Comparison of ENCODE assay signal across 25 cellular contexts in genomic region chr15:78854973-78855372, GRCh38. TPM values are rescaled to one million over a fixed set of nuclear protein-coding genes. Genes with fewer than 3 reads are reported as not detected.
DNase-seq lines count a peak whose midpoint lies in the region; ATAC-seq, FAIRE-seq and TF ChIP-seq lines count a peak whose summit lies in the region.
"Had no signal": no experiment of that assay in that cellular context is flagged by ENCODE, and none has a peak within 500 bp of the region (broad histone marks: within the 10 kb centered on the region; RNA-seq: fewer than 3 reads in every experiment).

No MANE protein-coding gene starts in this region.

- H4K8ac ChIP-seq in IMR-90 (ENCODE audit: low read depth in 2 of 2, low read length in 2 of 2), result peak overlapping the region; percentile 27 to 74; a peak in 3 of 4 replicates

- H3K9me1 ChIP-seq in IMR-90 (ENCODE audit: insufficient read depth, low read length), result peaks cover 13% of the 10 kb centered on the region

- peaks cover 2% of the 10 kb centered on the region for H3K27me3 Mint-ChIP-seq in activated CD4-positive, alpha-beta T cell treated with anti-CD3 and anti-CD28 coated beads, Interleukin-2, amount 10 ng/mL, durations not matched to agents 24 days and 14 days
- no peaks in the 10 kb centered on the region for H3K27me3 Mint-ChIP-seq in chondrocyte (ENCODE audit: low read depth)

- H3K4ac ChIP-seq in IMR-90 (ENCODE audit: low read depth, low read length), result peak overlapping the region; percentile 87

- no peak for TF ChIP-seq RAD21 in IMR-90 (IDR thresholded peaks at IDR 0.05; ENCODE audit: low read length)

- no peak overlapping the region for H3K9ac ChIP-seq in IMR-90 (ENCODE audit: low read depth, low read length)
- H3K9ac ChIP-seq: BLaER1 treated with 17β-estradiol and CSF1 and Interleukin-3, amounts not matched to agents 10 nM and 100 nM had no signal

- H3K27me3 ChIP-seq in IMR-90 (ENCODE audit: control insufficient read depth, insufficient read depth, low read length) (no peaks in the 10 kb centered on the region; the same call in 1 of the 2 replicates), thoracic aorta (replicated peaks; ENCODE audit: insufficient read depth) (no peaks in the 10 kb centered on the region)
- H3K27me3 ChIP-seq: BLaER1 treated with 17β-estradiol and CSF1 and Interleukin-3, amounts not matched to agents 10 nM and 100 nM; SJCRH30 had no signal

- CTCF ChIA-PET in IMR-90 (lab: Yijun Ruan, JAX), result interaction anchor here (1.1 kb wide), 1 partner anchor 34 kb away, joined by 5 read pairs; no protein-coding TSS in a partner anchor

- peak overlapping the region; percentile 34 for H4K5ac ChIP-seq in IMR-90 (ENCODE audit: low read depth, low read length)

- H3K9me3 ChIP-seq in IMR-90 (ENCODE audit: control insufficient read depth, insufficient read depth, low read length), result no peaks in the 10 kb centered on the region
- H3K9me3 ChIP-seq in thoracic aorta, result no peaks in the 10 kb centered on the region
- H3K9me3 ChIP-seq: SJCRH30 had no signal

- peak overlapping the region; percentile 61 for H4K91ac ChIP-seq in IMR-90 (ENCODE audit: insufficient read depth, low read depth, low read length)

- no CpG with 5 or more reads among the region's 2 CpGs for WGBS in IMR-90 (ENCODE audit: extremely low coverage in 2 of 2, insufficient read length in 1 of 2), 2 experiments

- POLR2A ChIA-PET in IMR-90 (lab: Charles Lee; ENCODE audit: unreplicated experiment), result no interaction called here

- 0 out of 2 replicates have a peak overlapping the region, but pooled peaks have one; percentile 33 for H3K23ac ChIP-seq in IMR-90 (ENCODE audit: low read depth, low read length)

- no peaks in the 10 kb centered on the region for H3K36me3 ChIP-seq in IMR-90 (ENCODE audit: control insufficient read depth, insufficient read depth, low read length)
- no peaks in the 10 kb centered on the region for H3K36me3 ChIP-seq in thoracic aorta
- H3K36me3 ChIP-seq: BLaER1 treated with 17β-estradiol and CSF1 and Interleukin-3, amounts not matched to agents 10 nM and 100 nM; HAP-1; SJCRH30 had no signal

- H3K9me3 Mint-ChIP-seq in activated CD4-positive, alpha-beta T cell treated with anti-CD3 and anti-CD28 coated beads, Interleukin-2, amount 10 ng/mL, durations not matched to agents 24 days and 14 days, result no peaks in the 10 kb centered on the region
- peaks cover 3% of the 10 kb centered on the region for H3K9me3 Mint-ChIP-seq in chondrocyte (ENCODE audit: low read depth)
- H3K9me3 Mint-ChIP-seq: CD4-positive, alpha-beta memory T cell had no signal

- intact Hi-C loops in activated CD4-positive, alpha-beta T cell treated with anti-CD3 and anti-CD28 coated beads, Interleukin-2, amount 10 ng/mL, durations not matched to agents 24 days and 14 days (cut with micrococcal nuclease), result no loop called here
- intact Hi-C loops in IMR-90 (cut with micrococcal nuclease), result no loop called here

- peak overlapping the region; percentile 84 for H3K18ac ChIP-seq in IMR-90 (ENCODE audit: low read depth, low read length)

- peak overlapping the region; percentile 25 for H3K27ac Mint-ChIP-seq in activated CD4-positive, alpha-beta T cell treated with anti-CD3 and anti-CD28 coated beads, Interleukin-2, amount 10 ng/mL, durations not matched to agents 24 days and 14 days
- H3K27ac Mint-ChIP-seq in chondrocyte (ENCODE audit: unreplicated experiment), result peak overlapping the region; percentile 95
- H3K27ac Mint-ChIP-seq: CD4-positive, alpha-beta memory T cell had no signal

- H2BK5ac ChIP-seq in IMR-90 (ENCODE audit: low read depth, low read length, poor library complexity, severe bottlenecking), result peak overlapping the region; percentile 46

- H3K14ac ChIP-seq in IMR-90 (replicated peaks; ENCODE audit: low read depth, low read length), result peak overlapping the region; percentile 82

- no peak overlapping the region for H3K4me3 Mint-ChIP-seq in activated CD4-positive, alpha-beta T cell treated with anti-CD3 and anti-CD28 coated beads, Interleukin-2, amount 10 ng/mL, durations not matched to agents 24 days and 14 days
- H3K4me3 Mint-ChIP-seq in chondrocyte (ENCODE audit: unreplicated experiment), result no peak overlapping the region
- H3K4me3 Mint-ChIP-seq: CD4-positive, alpha-beta memory T cell had no signal

- no peak overlapping the region for H3K56ac ChIP-seq in IMR-90 (ENCODE audit: extremely low read depth, insufficient read depth, low read length)

- no peaks in the 10 kb centered on the region for H3K36me3 Mint-ChIP-seq in activated CD4-positive, alpha-beta T cell treated with anti-CD3 and anti-CD28 coated beads, Interleukin-2, amount 10 ng/mL, durations not matched to agents 24 days and 14 days (ENCODE audit: low read depth)
- peaks cover 5% of the 10 kb centered on the region for H3K36me3 Mint-ChIP-seq in chondrocyte (ENCODE audit: low read depth)
- H3K36me3 Mint-ChIP-seq: CD4-positive, alpha-beta memory T cell had no signal

- TF ChIP-seq POLR2A in IMR-90 (IDR thresholded peaks at IDR 0.05; ENCODE audit: low read depth, low read length), result no peak

- peak overlapping the region; percentile 72 for H2BK120ac ChIP-seq in IMR-90 (ENCODE audit: low read depth, low read length)

- no peak overlapping the region for H3K4me2 ChIP-seq in IMR-90 (ENCODE audit: low read depth, low read length)
- H3K4me2 ChIP-seq: BLaER1 treated with 17β-estradiol and CSF1 and Interleukin-3, amounts not matched to agents 10 nM and 100 nM had no signal

- no peak for DNase-seq in activated CD4-positive, alpha-beta T cell treated with anti-CD3 and anti-CD28 coated beads, Interleukin-2, amount 10 ng/mL, durations not matched to agents 24 days and 14 days
- no peak for DNase-seq in activated CD4-positive, alpha-beta T cell treated with anti-CD3 and anti-CD28 coated beads for 1 hour
- DNase-seq in IMR-90 (no peak), chondrocyte (ENCODE audit: low spot score) (no peak), thoracic aorta (ENCODE audit: low spot score) (no peak), KG1 (lab: John Stamatoyannopoulos, UW) (no peak), D721Med (ENCODE audit: insufficient read length, low spot score) (no peak)
- DNase-seq: AML-193; CD4-positive, alpha-beta memory T cell; COR-L47; GDM1; GOT3; Kasumi-1; NCI-H1092 treated with DMSO at 0.1 percent for 48 hours; NCI-H1436; NCI-H187 treated with DMSO at 0.1 percent for 48 hours; NCI-H446 treated with DMSO at 0.1 percent for 48 hours; NCI-H82; NK-92 treated with Interleukin-12 subunit alpha and Interleukin-12 subunit beta, amount 100 ng/mL, for 24 hours; PC-3; SJCRH30 had no signal

- no peak for FAIRE-seq in D721Med (lab: Jason Lieb, UNC)
- FAIRE-seq: GM12878 had no signal

- no peaks in the 10 kb centered on the region for H4K20me1 ChIP-seq in IMR-90 (ENCODE audit: insufficient read depth, low read length)
- H4K20me1 ChIP-seq: BLaER1 treated with 17β-estradiol and CSF1 and Interleukin-3, amounts not matched to agents 10 nM and 100 nM had no signal

- peaks cover 4% of the 10 kb centered on the region for H3K4me1 Mint-ChIP-seq in activated CD4-positive, alpha-beta T cell treated with anti-CD3 and anti-CD28 coated beads, Interleukin-2, amount 10 ng/mL, durations not matched to agents 24 days and 14 days
- peaks cover 25% of the 10 kb centered on the region for H3K4me1 Mint-ChIP-seq in chondrocyte (ENCODE audit: low read depth)

- peak overlapping the region; percentile 70 for H2BK20ac ChIP-seq in IMR-90 (ENCODE audit: low read depth, low read length)

- H2AK9ac ChIP-seq in IMR-90 (replicated peaks; ENCODE audit: low read depth, low read length, poor library complexity), result peak overlapping the region; percentile 31

- H3K4me3 ChIP-seq in IMR-90 (ENCODE audit: insufficient read depth, low read depth, low read length) (no peak overlapping the region), thoracic aorta (no peak overlapping the region)
- H3K4me3 ChIP-seq: BLaER1 treated with 17β-estradiol and CSF1 and Interleukin-3, amounts not matched to agents 10 nM and 100 nM; GM12878; HAP-1; SJCRH30 had no signal

- 0 out of 4 replicates have a peak, but pooled peaks cover 0 to 6% of the 10 kb centered on the region in 2 experiments for H3K79me1 ChIP-seq in IMR-90 (ENCODE audit: low read depth in 1 of 2, low read length in 2 of 2)

- TF ChIP-seq CTCF in IMR-90 (conservative IDR thresholded peaks at IDR 0.05; ENCODE audit: low read depth, low read length) (no peak), chondrocyte (IDR thresholded peaks at IDR 0.05) (no peak), thoracic aorta (IDR thresholded peaks at IDR 0.05) (no peak), D721Med (IDR thresholded peaks at IDR 0.05; ENCODE audit: insufficient read depth, missing control alignments) (no peak)

- BruUV-seq in IMR-90 (replicated peaks; lab: Mats Ljungman, UMichigan), result no TSS peak

- in situ Hi-C loops in IMR-90 (cut with MboI; ENCODE audit: low sequenced_read_pairs), result no loop called here

- peak overlapping the region; percentile 88 for H2AK5ac ChIP-seq in IMR-90 (ENCODE audit: low read depth, low read length)

- H3K4me1 ChIP-seq in IMR-90 (ENCODE audit: control insufficient read depth, insufficient read depth, low read length) (peaks cover 17% of the 10 kb centered on the region), thoracic aorta (ENCODE audit: control insufficient read depth in 1 of 2, low read depth in 2 of 2) (peaks cover 9 to 14% of the 10 kb centered on the region in 2 donors)
- H3K4me1 ChIP-seq: SJCRH30 had no signal

- dilution Hi-C loops in IMR-90 (cut with HindIII; ENCODE audit: low sequenced_read_pairs, unreplicated experiment), result no loop called here

- H2AFZ ChIP-seq in IMR-90 (replicated peaks; ENCODE audit: low read length, poor library complexity), result peak overlapping the region; percentile 50

- no peak for ATAC-seq in IMR-90 (ENCODE audit: low read depth)
- no peak for ATAC-seq in thoracic aorta (ENCODE audit: insufficient number of reproducible peaks, low FRiP score, low read depth)
- ATAC-seq: GM12878, PC-3, Right ventricle myocardium inferior had no signal

- peak overlapping the region; percentile 95; the same call in 1 of the 3 replicates for H2BK15ac ChIP-seq in IMR-90 (ENCODE audit: low read depth, low read length)

- peak overlapping the region; percentile 32; the same call in 1 of the 2 replicates for H3K27ac ChIP-seq in IMR-90 (ENCODE audit: insufficient read depth, low read length)
- H3K27ac ChIP-seq in thoracic aorta, result peak overlapping the region; percentile 50 to 60
- H3K27ac ChIP-seq: BLaER1 treated with 17β-estradiol and CSF1 and Interleukin-3, amounts not matched to agents 10 nM and 100 nM; SJCRH30 had no signal

RNA-seq across cellular contexts. Expression of gene MORF4L1, which starts 17.7 kb away (rescaled TPM):
- total RNA-seq in activated CD4-positive, alpha-beta T cell treated with anti-CD3 and anti-CD28 coated beads, Interleukin-2, amount 10 ng/mL, durations not matched to agents 24 days and 14 days, result 280 and 289 TPM in 2 replicates
- total RNA-seq in IMR-90 (2012; rRNA removed) (217 and 485 TPM in 2 replicates), chondrocyte (491 to 545 TPM (median 512 TPM) in 3 replicates), thoracic aorta (100 to 1,000 TPM; 330 to 355 TPM)
- polyA plus RNA-seq in IMR-90 (2012; rRNA removed), result 354 and 392 TPM in 2 replicates
- polyA plus RNA-seq in IMR-90 (2012; cell fraction: cytosol; rRNA removed), result 33.6 and 79.5 TPM in 2 replicates
- 6.7 and 91.3 TPM in 2 replicates for polyA plus RNA-seq in IMR-90 (2012; cell fraction: nucleus; rRNA removed; ENCODE audit: low replicate concordance)

RNA-seq across cellular contexts. Expression of gene ADAMTS7, which starts 43.7 kb away (rescaled TPM):
- total RNA-seq in activated CD4-positive, alpha-beta T cell treated with anti-CD3 and anti-CD28 coated beads, Interleukin-2, amount 10 ng/mL, durations not matched to agents 24 days and 14 days, result 1.3 TPM in 2 replicates
- total RNA-seq in IMR-90 (2012; rRNA removed) (0.83 and 1.4 TPM in 2 replicates), chondrocyte (111 to 144 TPM (median 113 TPM) in 3 replicates), thoracic aorta (10 to 100 TPM; 15.6 to 60.2 TPM)
- polyA plus RNA-seq in IMR-90 (2012; rRNA removed), result 12.6 and 13.2 TPM in 2 replicates
- polyA plus RNA-seq in IMR-90 (2012; cell fraction: cytosol; rRNA removed), result 10.8 and 17.1 TPM in 2 replicates
- 42.6 and 102 TPM in 2 replicates for polyA plus RNA-seq in IMR-90 (2012; cell fraction: nucleus; rRNA removed; ENCODE audit: low replicate concordance)
- total RNA-seq: CD4-positive, alpha-beta memory T cell had no signal
- polyA plus RNA-seq: CD4-positive, alpha-beta memory T cell had no signal
